ENCODE assay signal across 36 cellular contexts in genomic region chr4:108216510-108216909, GRCh38.
"Had no signal": no experiment of that assay in that cellular context is flagged by ENCODE, and none has a peak within 500 bp of the region (broad histone marks: within the 10 kb centered on the region; RNA-seq: fewer than 3 reads in every experiment).

No MANE protein-coding gene starts in this region.

- H3K4me3 Mint-ChIP-seq: activated B cell treated with CpG ODN at 0.5 μM for 24 hours; activated CD4-positive, alpha-beta memory T cell treated with anti-CD3 and anti-CD28 coated beads for 36 hours; activated CD4-positive, alpha-beta T cell treated with anti-CD3 and anti-CD28 coated beads, Interleukin-2, amount 10 ng/mL, durations not matched to agents 24 days and 14 days; activated CD8-positive, alpha-beta T cell treated with anti-CD3 and anti-CD28 coated beads for 36 hours; activated naive CD4-positive, alpha-beta T cell treated with anti-CD3 and anti-CD28 coated beads for 36 hours; activated naive CD8-positive, alpha-beta T cell treated with anti-CD3 and anti-CD28 coated beads for 36 hours; activated T-cell treated with anti-CD3 and anti-CD28 coated beads, Interleukin-2, amount 50 U/mL, for 4 hours; activated T-cell treated with anti-CD3 and anti-CD28 coated beads, Interleukin-2, amount 50 U/mL, for 72 hours; activated T-helper 1 cell treated with anti-CD3 and anti-CD28 coated beads, Interleukin-12 subunit alpha, Interleukin-12 subunit beta, Interleukin-2, Interleukin-4 antibody, amounts not matched to agents 30 ng/mL and 10 ng/mL and 1 ng/mL, durations not matched to agents 14 hours and 24 hours and 36 hours; activated T-helper 17 cell treated with anti-CD3 and anti-CD28 coated beads, Interleukin-2, amount 50 U/mL, for 72 hours; T-helper 1 cell treated with Interleukin-12 subunit alpha and Interleukin-12 subunit beta and Interleukin-4 antibody, amounts not matched to agents 30 μg/mL and 1 μg/mL, for 36 hours; T-helper 2 cell treated with Interferon-gamma antibody and Interleukin-4, amounts not matched to agents 5 μg/mL and 100 μg/mL, for 36 hours had no signal

- H3K27me3 ChIP-seq: adrenal gland, body of pancreas, brain microvascular endothelial cell, breast epithelium had no signal

- H3K27ac ChIP-seq: adrenal gland, body of pancreas, brain microvascular endothelial cell, breast epithelium, VCaP had no signal

- ATAC-seq: activated CD8-positive, alpha-beta T cell treated with anti-CD3 and anti-CD28 coated beads for 36 hours; activated T-cell treated with anti-CD3 and anti-CD28 coated beads, Interleukin-2, amount 50 U/mL, for 4 hours; activated T-cell treated with anti-CD3 and anti-CD28 coated beads, Interleukin-2, amount 50 U/mL, for 72 hours; activated T-helper 17 cell treated with anti-CD3 and anti-CD28 coated beads, Interleukin-2, amount 50 U/mL, for 72 hours; body of pancreas had no signal

- H3K27me3 Mint-ChIP-seq: activated CD4-positive, alpha-beta memory T cell treated with anti-CD3 and anti-CD28 coated beads for 36 hours; activated CD4-positive, alpha-beta T cell treated with anti-CD3 and anti-CD28 coated beads, Interleukin-2, amount 10 ng/mL, durations not matched to agents 24 days and 14 days; activated CD8-positive, alpha-beta T cell treated with anti-CD3 and anti-CD28 coated beads for 36 hours; activated naive CD8-positive, alpha-beta T cell treated with anti-CD3 and anti-CD28 coated beads for 36 hours; activated T-helper 17 cell treated with anti-CD3 and anti-CD28 coated beads, Interleukin-2, amount 50 U/mL, for 72 hours had no signal

- H3K4me1 ChIP-seq: adrenal gland, body of pancreas, breast epithelium had no signal

- H3K4me1 Mint-ChIP-seq: activated B cell treated with CpG ODN at 0.5 μM for 24 hours; activated CD4-positive, alpha-beta T cell treated with anti-CD3 and anti-CD28 coated beads, Interleukin-2, amount 10 ng/mL, durations not matched to agents 24 days and 14 days; activated T-helper 17 cell treated with anti-CD3 and anti-CD28 coated beads, Interleukin-2, amount 50 U/mL, for 72 hours had no signal

- DNase-seq: activated B cell treated with CpG ODN at 0.5 μM for 24 hours; activated CD4-positive, alpha-beta memory T cell treated with anti-CD3 and anti-CD28 coated beads for 36 hours; activated CD4-positive, alpha-beta T cell treated with anti-CD3 and anti-CD28 coated beads for 4 hours; activated CD4-positive, alpha-beta T cell treated with anti-CD3 and anti-CD28 coated beads, Interleukin-2, amount 10 ng/mL, durations not matched to agents 24 days and 14 days; activated CD4-positive, alpha-beta T cell treated with anti-CD3 and anti-CD28 coated beads, Interleukin-2, amount 50 U/mL, for 1 hour; activated CD4-positive, alpha-beta T cell treated with anti-CD3 and anti-CD28 coated beads, Interleukin-2, amount 50 U/mL, for 4 hours; activated CD4-positive, CD25-positive, alpha-beta regulatory T cell treated with anti-CD3 and anti-CD28 coated beads, Interleukin-2, amount 50 U/mL, for 72 hours; activated CD8-positive, alpha-beta memory T cell treated with anti-CD3 and anti-CD28 coated beads, Interleukin-2, amount 50 U/mL, for 4 hours; activated CD8-positive, alpha-beta T cell treated with anti-CD3 and anti-CD28 coated beads for 36 hours; activated effector memory CD4-positive, alpha-beta T cell treated with anti-CD3 and anti-CD28 coated beads, Interleukin-2, amount 50 U/mL, for 16 hours; activated gamma-delta T cell treated with Interleukin-2 at 50 U/mL for 16 hours; activated naive CD4-positive, alpha-beta T cell; activated naive CD4-positive, alpha-beta T cell treated with anti-CD3 and anti-CD28 coated beads for 36 hours; activated naive CD4-positive, alpha-beta T cell treated with anti-CD3 and anti-CD28 coated beads, Interleukin-2, amount 50 U/mL, for 16 hours; activated naive CD8-positive, alpha-beta T cell treated with anti-CD3 and anti-CD28 coated beads for 36 hours; activated T-cell treated with anti-CD3 and anti-CD28 coated beads for 4 hours; activated T-cell treated with anti-CD3 and anti-CD28 coated beads, Interleukin-2, amount 50 U/mL, for 1 hour; activated T-cell treated with anti-CD3 and anti-CD28 coated beads, Interleukin-2, amount 50 U/mL, for 4 hours; activated T-cell treated with anti-CD3 and anti-CD28 coated beads, Interleukin-2, amount 50 U/mL, for 72 hours; adrenal gland; amniotic stem cell; aorta; body of pancreas; brain microvascular endothelial cell; central memory CD4-positive, alpha-beta T cell; T-helper 1 cell; T-helper 2 cell; T-helper 9 cell had no signal

- FAIRE-seq: astrocyte, TTC549 had no signal

- H3K36me3 ChIP-seq: adrenal gland, brain microvascular endothelial cell, breast epithelium had no signal

- H3K9me3 Mint-ChIP-seq: activated B cell treated with CpG ODN at 0.5 μM for 24 hours; activated CD4-positive, alpha-beta T cell treated with anti-CD3 and anti-CD28 coated beads, Interleukin-2, amount 10 ng/mL, durations not matched to agents 24 days and 14 days; activated naive CD4-positive, alpha-beta T cell treated with anti-CD3 and anti-CD28 coated beads for 36 hours; activated naive CD8-positive, alpha-beta T cell treated with anti-CD3 and anti-CD28 coated beads for 36 hours; activated T-helper 1 cell treated with anti-CD3 and anti-CD28 coated beads, Interleukin-12 subunit alpha, Interleukin-12 subunit beta, Interleukin-2, Interleukin-4 antibody, amounts not matched to agents 30 ng/mL and 10 ng/mL and 1 ng/mL, durations not matched to agents 14 hours and 24 hours and 36 hours; activated T-helper 17 cell treated with anti-CD3 and anti-CD28 coated beads, Interleukin-2, amount 50 U/mL, for 72 hours had no signal

- H3K9me3 ChIP-seq: adrenal gland, body of pancreas, breast epithelium had no signal

- H3K4me3 ChIP-seq: adrenal gland, body of pancreas, breast epithelium had no signal

- H3K27ac Mint-ChIP-seq: activated B cell treated with CpG ODN at 0.5 μM for 24 hours; activated CD4-positive, alpha-beta memory T cell treated with anti-CD3 and anti-CD28 coated beads for 36 hours; activated CD4-positive, alpha-beta T cell treated with anti-CD3 and anti-CD28 coated beads, Interleukin-2, amount 10 ng/mL, durations not matched to agents 24 days and 14 days; activated CD8-positive, alpha-beta T cell treated with anti-CD3 and anti-CD28 coated beads for 36 hours; activated naive CD4-positive, alpha-beta T cell treated with anti-CD3 and anti-CD28 coated beads for 36 hours; activated naive CD8-positive, alpha-beta T cell treated with anti-CD3 and anti-CD28 coated beads for 36 hours; activated T-cell treated with anti-CD3 and anti-CD28 coated beads, Interleukin-2, amount 50 U/mL, for 72 hours; activated T-helper 1 cell treated with anti-CD3 and anti-CD28 coated beads, Interleukin-12 subunit alpha, Interleukin-12 subunit beta, Interleukin-2, Interleukin-4 antibody, amounts not matched to agents 30 ng/mL and 10 ng/mL and 1 ng/mL, durations not matched to agents 14 hours and 24 hours and 36 hours; activated T-helper 17 cell treated with anti-CD3 and anti-CD28 coated beads, Interleukin-2, amount 50 U/mL, for 72 hours; T-helper 1 cell treated with Interleukin-12 subunit alpha and Interleukin-12 subunit beta and Interleukin-4 antibody, amounts not matched to agents 30 μg/mL and 1 μg/mL, for 36 hours; T-helper 2 cell treated with Interferon-gamma antibody and Interleukin-4, amounts not matched to agents 5 μg/mL and 100 μg/mL, for 36 hours had no signal
